Comparison of ENCODE assay signal across 17 cellular contexts in the genomic region with DNA sequence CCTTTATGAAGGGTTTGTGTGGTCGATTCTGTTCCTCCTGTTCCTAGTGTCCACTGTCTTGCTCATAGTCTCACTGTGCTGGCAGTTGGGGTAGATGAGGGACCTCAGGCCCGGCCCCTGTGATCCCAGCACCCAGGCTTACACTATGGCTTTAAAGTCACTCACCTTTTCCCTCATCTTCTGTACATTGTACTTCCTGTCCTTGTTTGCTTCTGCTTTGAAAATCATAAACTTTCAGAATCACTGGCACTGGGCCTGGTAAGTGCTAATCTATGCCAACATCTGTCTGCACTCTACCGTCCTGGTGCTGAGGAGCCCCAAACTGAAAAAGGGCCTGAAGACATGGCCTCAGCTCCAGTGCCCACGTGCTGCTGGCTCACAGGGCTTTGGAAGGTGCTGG. TPM values are rescaled to one million over a fixed set of nuclear protein-coding genes. Genes with fewer than 3 reads are reported as not detected.
A peak's percentile ranks its signal among the peaks of the same experiment; 100 is the strongest.
DNase-seq lines count a peak whose midpoint lies in the region; ATAC-seq and TF ChIP-seq lines count a peak whose summit lies in the region.
"Had no signal": no experiment of that assay in that cellular context is flagged by ENCODE, and none has a peak within 500 bp of the region (broad histone marks: within the 10 kb centered on the region; RNA-seq: fewer than 3 reads in every experiment).

No MANE protein-coding gene starts in this region.

- WGBS in esophagus muscularis mucosa: 64% methylated on average over 4 of the region's 4 CpGs

- TF ChIP-seq CTCF in CD14-positive monocyte (IDR thresholded peaks at IDR 0.05) (no peak), esophagus muscularis mucosa (IDR thresholded peaks at IDR 0.05) (no peak)

- H3K27me3 ChIP-seq in H7 (ENCODE audit: control insufficient read depth, insufficient read depth, low read length) (no peaks in the 10 kb centered on the region), esophagus muscularis mucosa (no peaks in the 10 kb centered on the region)
- H3K27me3 ChIP-seq: gastroesophageal sphincter, tibial nerve had no signal

- no peak for TF ChIP-seq POLR2A in GM18505 (IDR thresholded peaks at IDR 0.05; ENCODE audit: borderline replicate concordance, extremely low read depth, insufficient read depth, insufficient read length)
- TF ChIP-seq POLR2A in esophagus muscularis mucosa (IDR thresholded peaks at IDR 0.05; ENCODE audit: low read depth): no peak

- no peaks in the 10 kb centered on the region for H3K27me3 Mint-ChIP-seq in CD14-positive monocyte (ENCODE audit: low read depth in 3 of 3)

- peak; percentile 46 for ATAC-seq in GM19467 (IDR thresholded peaks at IDR 0.05; ENCODE audit: unreplicated experiment)
- peak; percentile 37 for ATAC-seq in HG03432 (IDR thresholded peaks at IDR 0.05; ENCODE audit: unreplicated experiment)
- ATAC-seq in activated naive CD4-positive, alpha-beta T cell treated with anti-CD3 and anti-CD28 coated beads, Interleukin-2, amount 50 U/mL, for 72 hours: peak; percentile 58 to 62
- no peak for ATAC-seq in GM18505 (IDR thresholded peaks at IDR 0.05; ENCODE audit: unreplicated experiment)
- ATAC-seq: activated CD4-positive, CD25-positive, alpha-beta regulatory T cell treated with anti-CD3 and anti-CD28 coated beads, Interleukin-2, amount 50 U/mL, for 24 hours; gastroesophageal sphincter; left cardiac atrium had no signal

- H3K27ac ChIP-seq in esophagus muscularis mucosa (replicated peaks in 1 of 4): no peak overlapping the region
- H3K27ac ChIP-seq: gastroesophageal sphincter, tibial nerve had no signal

- no peak overlapping the region for H3K4me3 ChIP-seq in H7 (ENCODE audit: insufficient read depth, low read depth, low read length)
- no peak overlapping the region for H3K4me3 ChIP-seq in esophagus muscularis mucosa
- H3K4me3 ChIP-seq: gastroesophageal sphincter, HAP-1, tibial nerve had no signal

- peak overlapping the region; percentile 20 to 40 for H3K4me3 Mint-ChIP-seq in CD14-positive monocyte
- H3K4me3 Mint-ChIP-seq: nephron had no signal

- no peaks in the 10 kb centered on the region for H3K36me3 ChIP-seq in H7 (replicated peaks; ENCODE audit: control insufficient read depth, insufficient read depth, low read length)
- no peaks in the 10 kb centered on the region for H3K36me3 ChIP-seq in esophagus muscularis mucosa
- H3K36me3 ChIP-seq: gastroesophageal sphincter, HAP-1, tibial nerve had no signal

- peaks cover 15% of the 10 kb centered on the region for H3K4me1 Mint-ChIP-seq in CD14-positive monocyte
- H3K4me1 Mint-ChIP-seq: nephron had no signal

- no peak for DNase-seq in CD14-positive monocyte (ENCODE audit: low spot score)
- DNase-seq in activated naive CD4-positive, alpha-beta T cell treated with anti-CD3 and anti-CD28 coated beads, Interleukin-2, amount 50 U/mL, for 72 hours (ENCODE audit: low spot score in 2 of 2): no peak
- DNase-seq in SIG-M5 treated with dmso at 0.1 percent for 504 hours (lab: John Stamatoyannopoulos, UW; ENCODE audit: unreplicated experiment): no peak
- no peak for DNase-seq in H7
- DNase-seq in esophagus muscularis mucosa (ENCODE audit: extremely low spot score): no peak
- DNase-seq: cortex of kidney, left cardiac atrium, NCI-H446 had no signal

- intact Hi-C loops in CD14-positive monocyte (cut with micrococcal nuclease) (no loop called here), esophagus muscularis mucosa (cut with DNase I) (no loop called here)

- peak overlapping the region in 4 of 7 donors; percentile 44 to 79 (median 69) for H3K27ac Mint-ChIP-seq in CD14-positive monocyte
- H3K27ac Mint-ChIP-seq in activated naive CD4-positive, alpha-beta T cell treated with anti-CD3 and anti-CD28 coated beads, Interleukin-2, amount 50 U/mL, for 72 hours: peak overlapping the region; percentile 45 to 86
- H3K27ac Mint-ChIP-seq: nephron had no signal

- no peak for TF ChIP-seq EP300 in esophagus muscularis mucosa (IDR thresholded peaks at IDR 0.05)

- H3K9me3 Mint-ChIP-seq in CD14-positive monocyte: no peaks in the 10 kb centered on the region
- H3K9me3 Mint-ChIP-seq in activated naive CD4-positive, alpha-beta T cell treated with anti-CD3 and anti-CD28 coated beads, Interleukin-2, amount 50 U/mL, for 72 hours: peaks cover 0 to 5% of the 10 kb centered on the region in 2 donors
- H3K9me3 Mint-ChIP-seq: nephron had no signal

- no peaks in the 10 kb centered on the region for H3K9me3 ChIP-seq in esophagus muscularis mucosa
- H3K9me3 ChIP-seq: gastroesophageal sphincter, HAP-1, tibial nerve had no signal

- no peaks in the 10 kb centered on the region for H3K4me1 ChIP-seq in esophagus muscularis mucosa
- H3K4me1 ChIP-seq: gastroesophageal sphincter, tibial nerve had no signal

- peaks cover 17 to 27% of the 10 kb centered on the region in 2 donors for H3K36me3 Mint-ChIP-seq in CD14-positive monocyte
- H3K36me3 Mint-ChIP-seq in activated naive CD4-positive, alpha-beta T cell treated with anti-CD3 and anti-CD28 coated beads, Interleukin-2, amount 50 U/mL, for 72 hours: no peaks in the 10 kb centered on the region

RNA-seq across cellular contexts. Expression of a gene that starts 5.7 kb away (rescaled TPM):
- polyA plus RNA-seq in CD14-positive monocyte: not detected
- total RNA-seq in activated naive CD4-positive, alpha-beta T cell treated with anti-CD3 and anti-CD28 coated beads, Interleukin-2, amount 50 U/mL, for 72 hours: not detected
- not detected in 2 replicates for total RNA-seq in H7 (2014; rRNA removed; shearing (Covaris generic))
- under 1 TPM in 1 of 4 donors, not detected in 3; 0.34 TPM for total RNA-seq in esophagus muscularis mucosa
- total RNA-seq: left cardiac atrium, tibial nerve had no signal
- polyA plus RNA-seq: AG04450 had no signal

RNA-seq across cellular contexts. Expression of a gene that starts 28.9 kb away (rescaled TPM):
- under 1 TPM in 1 of 2 donors, not detected in 1; 0.50 TPM for polyA plus RNA-seq in CD14-positive monocyte
- total RNA-seq in activated naive CD4-positive, alpha-beta T cell treated with anti-CD3 and anti-CD28 coated beads, Interleukin-2, amount 50 U/mL, for 72 hours: 1 to 10 TPM; 1.8 to 2.4 TPM
- total RNA-seq in H7 (2014; rRNA removed; shearing (Covaris generic)): 176 and 189 TPM in 2 replicates
- total RNA-seq in esophagus muscularis mucosa: under 1 TPM in 2 of 4 donors, not detected in 2; 0.17 to 0.23 TPM

RNA-seq across cellular contexts. Expression of a gene that starts 40.1 kb away (rescaled TPM):
- polyA plus RNA-seq in CD14-positive monocyte: not detected
- not detected for total RNA-seq in activated naive CD4-positive, alpha-beta T cell treated with anti-CD3 and anti-CD28 coated beads, Interleukin-2, amount 50 U/mL, for 72 hours
- 0.10 TPM in 1 of 2 replicates, not detected in the other for total RNA-seq in H7 (2014; rRNA removed; shearing (Covaris generic))
- under 1 TPM in 1 of 4 donors, not detected in 3; 0.66 TPM for total RNA-seq in esophagus muscularis mucosa
- total RNA-seq: gastroesophageal sphincter, tibial nerve had no signal
- polyA plus RNA-seq: AG04450 had no signal

RNA-seq across cellular contexts. Expression of a gene that starts 56.4 kb away (rescaled TPM):
- 100 to 1,000 TPM; 198 to 331 TPM for polyA plus RNA-seq in CD14-positive monocyte
- total RNA-seq in activated naive CD4-positive, alpha-beta T cell treated with anti-CD3 and anti-CD28 coated beads, Interleukin-2, amount 50 U/mL, for 72 hours: 100 to 1,000 TPM in 1 of 2 donors, 10 to 100 TPM in 1; 75.9 to 146 TPM
- 84.6 and 97.1 TPM in 2 replicates for total RNA-seq in H7 (2014; rRNA removed; shearing (Covaris generic))
- total RNA-seq in esophagus muscularis mucosa: 100 to 1,000 TPM; 186 to 469 (median 245) TPM

Comparison
In these comparisons a context has a peak if more than half of its experiments do, and no peak if none do; other contexts are left out.
1. RNA of a gene that starts 28.9 kb away (total RNA-seq): 176 to 189 TPM in H7; 1.8 to 2.4 TPM in activated naive CD4-positive, alpha-beta T cell treated with anti-CD3 and anti-CD28 coated beads, Interleukin-2, amount 50 U/mL, for 72 hours and 0.17 to 0.23 TPM in esophagus muscularis mucosa; every median in the first group is over 10 times any median in the second.